24 cellular contexts compared by ENCODE assay signal in the genomic region with DNA sequence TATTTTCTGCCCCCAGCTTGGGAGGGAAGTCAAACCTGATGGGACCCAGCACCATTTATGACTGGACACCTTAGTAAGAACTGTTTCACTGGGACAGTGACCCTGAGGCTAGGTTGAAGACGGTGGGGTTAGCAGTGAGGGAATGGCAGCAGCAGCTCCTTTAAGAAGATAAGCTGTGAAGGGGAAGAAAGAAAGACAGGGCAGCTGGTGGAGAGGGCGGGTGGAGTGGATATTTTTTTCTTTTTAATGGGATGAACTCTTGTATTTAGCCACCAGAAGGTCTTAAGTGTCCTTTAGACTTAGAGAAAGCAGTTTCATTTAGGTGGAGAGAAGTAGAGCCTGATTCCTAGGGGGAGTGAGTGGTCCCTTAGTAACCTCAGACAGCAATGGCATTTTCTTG.
A peak's percentile ranks its signal among the peaks of the same experiment; 100 is the strongest.
DNase-seq lines count a peak whose midpoint lies in the region; ATAC-seq and TF ChIP-seq lines count a peak whose summit lies in the region.
"Had no signal": no experiment of that assay in that cellular context is flagged by ENCODE, and none has a peak within 500 bp of the region (broad histone marks: within the 10 kb centered on the region; RNA-seq: fewer than 3 reads in every experiment).

No MANE protein-coding gene starts in this region.

- no peaks in the 10 kb centered on the region for H3K36me3 ChIP-seq in neural progenitor cell
- H3K36me3 ChIP-seq in colonic mucosa, result no peaks in the 10 kb centered on the region
- H3K36me3 ChIP-seq: SJCRH30 had no signal

- H3K27me3 ChIP-seq in neural progenitor cell, result no peaks in the 10 kb centered on the region
- H3K27me3 ChIP-seq in colonic mucosa, result no peaks in the 10 kb centered on the region
- H3K27me3 ChIP-seq: SJCRH30 had no signal

- no peaks in the 10 kb centered on the region for H4K20me1 ChIP-seq in neural progenitor cell (ENCODE audit: low read depth)

- H3K4me3 Mint-ChIP-seq in neural progenitor cell, result no peak overlapping the region
- H3K4me3 Mint-ChIP-seq in activated CD4-positive, alpha-beta T cell treated with anti-CD3 and anti-CD28 coated beads for 36 hours, result no peak overlapping the region
- H3K4me3 Mint-ChIP-seq: CD4-positive, alpha-beta memory T cell; IgD-negative memory B cell; T-cell had no signal

- peak overlapping the region; percentile 37 for H3K27ac ChIP-seq in neural progenitor cell
- no peak overlapping the region for H3K27ac ChIP-seq in colonic mucosa
- H3K27ac ChIP-seq: A549, HL-60, KMS-11, PC-9, SJCRH30 had no signal

- H3K4me1 ChIP-seq in neural progenitor cell (peaks cover 7% of the 10 kb centered on the region), colonic mucosa (no peaks in the 10 kb centered on the region)
- H3K4me1 ChIP-seq: A549, Caco-2, SJCRH30 had no signal

- TF ChIP-seq CTCF in neural progenitor cell (IDR thresholded peaks at IDR 0.05), result no peak
- TF ChIP-seq CTCF in colonic mucosa (IDR thresholded peaks at IDR 0.05), result no peak

- peak overlapping the region; percentile 44 for H3K27ac Mint-ChIP-seq in neural progenitor cell
- H3K27ac Mint-ChIP-seq in activated CD4-positive, alpha-beta T cell treated with anti-CD3 and anti-CD28 coated beads for 36 hours, result no peak overlapping the region
- H3K27ac Mint-ChIP-seq: CD4-positive, alpha-beta memory T cell; IgD-negative memory B cell; T-cell had no signal

- H3F3A ChIP-seq in neural progenitor cell (ENCODE audit: low read depth), result no peaks in the 10 kb centered on the region

- peaks cover 2% of the 10 kb centered on the region for H3K9me3 Mint-ChIP-seq in neural progenitor cell
- H3K9me3 Mint-ChIP-seq in activated CD4-positive, alpha-beta T cell treated with anti-CD3 and anti-CD28 coated beads for 36 hours (ENCODE audit: low read depth), result no peaks in the 10 kb centered on the region

- no peak overlapping the region for H3K9ac ChIP-seq in neural progenitor cell
- H3K9ac ChIP-seq in colonic mucosa (ENCODE audit: low read depth in 2 of 2, low read length in 2 of 2), result no peak overlapping the region
- H3K9ac ChIP-seq: KMS-11 had no signal

- intact Hi-C loops in activated CD4-positive, alpha-beta T cell treated with anti-CD3 and anti-CD28 coated beads for 36 hours (cut with DNase I, micrococcal nuclease), result no loop called here
- intact Hi-C loops in colonic mucosa (cut with DNase I), result no loop called here

- CTCF ChIA-PET in activated CD4-positive, alpha-beta T cell treated with anti-CD3 and anti-CD28 coated beads for 36 hours (lab: Charles Lee), result interaction anchor here (1.0 kb wide), 2 partner anchors 13 to 109 kb away, joined by 4 to 5 read pairs; no protein-coding TSS in a partner anchor

- POLR2A ChIA-PET in activated CD4-positive, alpha-beta T cell treated with anti-CD3 and anti-CD28 coated beads for 36 hours (lab: Charles Lee), result no interaction called here

- DNase-seq in DMS79 treated with DMSO at 0.1 percent for 48 hours (lab: John Stamatoyannopoulos, UW), result peak; percentile 57
- peak; percentile 27 for DNase-seq in NCI-H2227 treated with DMSO at 0.1 percent for 48 hours (lab: John Stamatoyannopoulos, UW)
- no peak for DNase-seq in neural progenitor cell (ENCODE audit: low spot score)
- no peak for DNase-seq in activated CD4-positive, alpha-beta T cell treated with anti-CD3 and anti-CD28 coated beads for 36 hours
- no peak for DNase-seq in colonic mucosa
- DNase-seq in COLO829 (ENCODE audit: low spot score), result no peak
- DNase-seq in NCI-H226, result no peak
- DNase-seq: C1 segment of cervical spinal cord; Caco-2; CD4-positive, alpha-beta memory T cell; NCI-H1048; NCI-H1436; NCI-H187; NCI-H510A; NCI-H774; PC-9; SJCRH30; T-cell had no signal

- no peaks in the 10 kb centered on the region for H3K9me3 ChIP-seq in neural progenitor cell (ENCODE audit: low read depth)
- no peaks in the 10 kb centered on the region for H3K9me3 ChIP-seq in colonic mucosa
- H3K9me3 ChIP-seq: A549, Caco-2, SJCRH30 had no signal

- peaks cover 5% of the 10 kb centered on the region for H3K27me3 Mint-ChIP-seq in neural progenitor cell (ENCODE audit: insufficient read depth, low read depth)
- H3K27me3 Mint-ChIP-seq in activated CD4-positive, alpha-beta T cell treated with anti-CD3 and anti-CD28 coated beads for 36 hours, result no peaks in the 10 kb centered on the region
- H3K27me3 Mint-ChIP-seq: CD4-positive, alpha-beta memory T cell; IgD-negative memory B cell; T-cell had no signal

- no peak overlapping the region for H2AFZ ChIP-seq in neural progenitor cell (replicated peaks)
- H2AFZ ChIP-seq: PC-9 had no signal

- H3K4me1 Mint-ChIP-seq in neural progenitor cell, result peaks cover 10% of the 10 kb centered on the region
- H3K4me1 Mint-ChIP-seq in activated CD4-positive, alpha-beta T cell treated with anti-CD3 and anti-CD28 coated beads for 36 hours, result no peaks in the 10 kb centered on the region
- H3K4me1 Mint-ChIP-seq: CD4-positive, alpha-beta memory T cell; T-cell had no signal

- H3K4me3 ChIP-seq in neural progenitor cell (no peak overlapping the region), colonic mucosa (no peak overlapping the region)
- H3K4me3 ChIP-seq: A549, PC-9, SJCRH30 had no signal

- no peak overlapping the region for H3K4me2 ChIP-seq in neural progenitor cell
- H3K4me2 ChIP-seq: A549, KMS-11, PC-9 had no signal

- H3K36me3 Mint-ChIP-seq in neural progenitor cell, result no peaks in the 10 kb centered on the region
- no peaks in the 10 kb centered on the region for H3K36me3 Mint-ChIP-seq in activated CD4-positive, alpha-beta T cell treated with anti-CD3 and anti-CD28 coated beads for 36 hours (ENCODE audit: low read depth)

- H3K79me2 ChIP-seq in neural progenitor cell (ENCODE audit: low read depth), result no peaks in the 10 kb centered on the region

- peak; percentile 64 for ATAC-seq in SK-N-SH treated with all-trans-retinoic acid at 6 μM for 48 hours
- ATAC-seq in activated CD4-positive, alpha-beta T cell treated with anti-CD3 and anti-CD28 coated beads for 36 hours, result no peak
- ATAC-seq: A549, Right ventricle myocardium inferior, T-cell had no signal

TF ChIP-seq in SK-N-SH treated with all-trans-retinoic acid at 6 μM for 48 hours, 23 proteins besides CTCF, POLR2A, EP300 and RAD21 (continues in another document):
- TF ChIP-seq PPARA (CRISPR knock-in tag; IDR thresholded peaks at IDR 0.05; ENCODE audit: borderline replicate concordance), result no peak
- TF ChIP-seq, protein P1, sequence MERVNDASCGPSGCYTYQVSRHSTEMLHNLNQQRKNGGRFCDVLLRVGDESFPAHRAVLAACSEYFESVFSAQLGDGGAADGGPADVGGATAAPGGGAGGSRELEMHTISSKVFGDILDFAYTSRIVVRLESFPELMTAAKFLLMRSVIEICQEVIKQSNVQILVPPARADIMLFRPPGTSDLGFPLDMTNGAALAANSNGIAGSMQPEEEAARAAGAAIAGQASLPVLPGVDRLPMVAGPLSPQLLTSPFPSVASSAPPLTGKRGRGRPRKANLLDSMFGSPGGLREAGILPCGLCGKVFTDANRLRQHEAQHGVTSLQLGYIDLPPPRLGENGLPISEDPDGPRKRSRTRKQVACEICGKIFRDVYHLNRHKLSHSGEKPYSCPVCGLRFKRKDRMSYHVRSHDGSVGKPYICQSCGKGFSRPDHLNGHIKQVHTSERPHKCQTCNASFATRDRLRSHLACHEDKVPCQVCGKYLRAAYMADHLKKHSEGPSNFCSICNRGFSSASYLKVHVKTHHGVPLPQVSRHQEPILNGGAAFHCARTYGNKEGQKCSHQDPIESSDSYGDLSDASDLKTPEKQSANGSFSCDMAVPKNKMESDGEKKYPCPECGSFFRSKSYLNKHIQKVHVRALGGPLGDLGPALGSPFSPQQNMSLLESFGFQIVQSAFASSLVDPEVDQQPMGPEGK (CRISPR knock-in tag; IDR thresholded peaks at IDR 0.05; ENCODE audit: borderline replicate concordance), result no peak
- no peak for TF ChIP-seq ZFP3 (CRISPR knock-in tag; IDR thresholded peaks at IDR 0.05)
- TF ChIP-seq ZNF70 (CRISPR knock-in tag; IDR thresholded peaks at IDR 0.05), result no peak
- TF ChIP-seq ZC3H10 (CRISPR knock-in tag; IDR thresholded peaks at IDR 0.05), result no peak
- TF ChIP-seq RARB (CRISPR knock-in tag; IDR thresholded peaks at IDR 0.05), result no peak
- no peak for TF ChIP-seq GLIS3 (CRISPR knock-in tag; IDR thresholded peaks at IDR 0.05)
- TF ChIP-seq OSR1 (CRISPR knock-in tag; IDR thresholded peaks at IDR 0.05), result no peak
- TF ChIP-seq ZNF8 (CRISPR knock-in tag; IDR thresholded peaks at IDR 0.05), result no peak
- TF ChIP-seq TCF4 (CRISPR knock-in tag; IDR thresholded peaks at IDR 0.05; ENCODE audit: borderline replicate concordance), result no peak
- no peak for TF ChIP-seq SNAI2 (CRISPR knock-in tag; IDR thresholded peaks at IDR 0.05)
- TF ChIP-seq CSDC2 (CRISPR knock-in tag; IDR thresholded peaks at IDR 0.05), result no peak
- TF ChIP-seq, protein P2, sequence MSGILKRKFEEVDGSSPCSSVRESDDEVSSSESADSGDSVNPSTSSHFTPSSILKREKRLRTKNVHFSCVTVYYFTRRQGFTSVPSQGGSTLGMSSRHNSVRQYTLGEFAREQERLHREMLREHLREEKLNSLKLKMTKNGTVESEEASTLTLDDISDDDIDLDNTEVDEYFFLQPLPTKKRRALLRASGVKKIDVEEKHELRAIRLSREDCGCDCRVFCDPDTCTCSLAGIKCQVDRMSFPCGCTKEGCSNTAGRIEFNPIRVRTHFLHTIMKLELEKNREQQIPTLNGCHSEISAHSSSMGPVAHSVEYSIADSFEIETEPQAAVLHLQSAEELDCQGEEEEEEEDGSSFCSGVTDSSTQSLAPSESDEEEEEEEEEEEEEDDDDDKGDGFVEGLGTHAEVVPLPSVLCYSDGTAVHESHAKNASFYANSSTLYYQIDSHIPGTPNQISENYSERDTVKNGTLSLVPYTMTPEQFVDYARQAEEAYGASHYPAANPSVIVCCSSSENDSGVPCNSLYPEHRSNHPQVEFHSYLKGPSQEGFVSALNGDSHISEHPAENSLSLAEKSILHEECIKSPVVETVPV (CRISPR knock-in tag; IDR thresholded peaks at IDR 0.05), result no peak
- TF ChIP-seq ZNF565 (CRISPR knock-in tag; conservative IDR thresholded peaks at IDR 0.05; ENCODE audit: low read depth), result no peak
- TF ChIP-seq, protein P3, sequence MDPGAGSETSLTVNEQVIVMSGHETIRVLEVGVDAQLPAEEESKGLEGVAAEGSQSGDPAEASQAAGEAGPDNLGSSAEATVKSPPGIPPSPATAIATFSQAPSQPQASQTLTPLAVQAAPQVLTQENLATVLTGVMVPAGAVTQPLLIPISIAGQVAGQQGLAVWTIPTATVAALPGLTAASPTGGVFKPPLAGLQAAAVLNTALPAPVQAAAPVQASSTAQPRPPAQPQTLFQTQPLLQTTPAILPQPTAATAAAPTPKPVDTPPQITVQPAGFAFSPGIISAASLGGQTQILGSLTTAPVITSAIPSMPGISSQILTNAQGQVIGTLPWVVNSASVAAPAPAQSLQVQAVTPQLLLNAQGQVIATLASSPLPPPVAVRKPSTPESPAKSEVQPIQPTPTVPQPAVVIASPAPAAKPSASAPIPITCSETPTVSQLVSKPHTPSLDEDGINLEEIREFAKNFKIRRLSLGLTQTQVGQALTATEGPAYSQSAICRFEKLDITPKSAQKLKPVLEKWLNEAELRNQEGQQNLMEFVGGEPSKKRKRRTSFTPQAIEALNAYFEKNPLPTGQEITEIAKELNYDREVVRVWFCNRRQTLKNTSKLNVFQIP (CRISPR knock-in tag; IDR thresholded peaks at IDR 0.05; ENCODE audit: borderline replicate concordance, low read depth), result no peak

Comparison
In these comparisons a context has a peak if more than half of its experiments do, and no peak if none do; other contexts are left out.
1. DNase-seq: peak in DMS79 treated with DMSO at 0.1 percent for 48 hours (single experiment) and NCI-H2227 treated with DMSO at 0.1 percent for 48 hours (single experiment); none in neural progenitor cell (single experiment), activated CD4-positive, alpha-beta T cell treated with anti-CD3 and anti-CD28 coated beads for 36 hours (single experiment), colonic mucosa (single experiment), COLO829 (single experiment) and NCI-H226 (single experiment).